ENCODE assay signal across 19 cellular contexts in genomic region chr6:130937942-130938604, GRCh38.
DNase-seq lines count a peak whose midpoint lies in the region; ATAC-seq and TF ChIP-seq lines count a peak whose summit lies in the region.
"Had no signal": no experiment of that assay in that cellular context is flagged by ENCODE, and none has a peak within 500 bp of the region (broad histone marks: within the 10 kb centered on the region; RNA-seq: fewer than 3 reads in every experiment).

No MANE protein-coding gene starts in this region.

- no peak overlapping the region for H2BK12ac ChIP-seq in H9 (ENCODE audit: insufficient read length, low read depth, low read length)

- H3K79me2 ChIP-seq in H9 (ENCODE audit: insufficient read depth, low read length): peaks cover 2% of the 10 kb centered on the region; the same call in 1 of the 2 replicates

- WGBS in H9 (ENCODE audit: extremely low coverage, insufficient read length, low lambda C conversion rate): no CpG with 5 or more reads among the region's 4 CpGs

- no peak overlapping the region for H2AK5ac ChIP-seq in H9 (ENCODE audit: insufficient read length, low read length)

- H3K27ac Mint-ChIP-seq in H9: peak overlapping the region in 2 of 3 experiments; percentile 10 to 37; a peak in 2 of 7 replicates
- H3K27ac Mint-ChIP-seq: stimulated activated effector memory CD8-positive, alpha-beta T cell treated with anti-CD3 and anti-CD28 coated beads, Interleukin-12 subunit alpha, Interleukin-12 subunit beta, amount 100 ng/mL, for 72 hours had no signal

- no peaks in the 10 kb centered on the region for H3K79me1 ChIP-seq in H9 (ENCODE audit: insufficient read depth, low read depth, low read length, poor library complexity, severe bottlenecking)

- H3K4me3 Mint-ChIP-seq in H9: no peak overlapping the region
- H3K4me3 Mint-ChIP-seq: stimulated activated effector memory CD8-positive, alpha-beta T cell treated with anti-CD3 and anti-CD28 coated beads, Interleukin-12 subunit alpha, Interleukin-12 subunit beta, amount 100 ng/mL, for 72 hours had no signal

- H3K36me3 Mint-ChIP-seq in H9 (ENCODE audit: insufficient read depth in 1 of 3, low read depth in 3 of 3): peaks cover 0 to 5% (median under 1%) of the 10 kb centered on the region in 3 experiments; a peak in 3 of 7 replicates
- H3K36me3 Mint-ChIP-seq: stimulated activated effector memory CD8-positive, alpha-beta T cell treated with anti-CD3 and anti-CD28 coated beads, Interleukin-12 subunit alpha, Interleukin-12 subunit beta, amount 100 ng/mL, for 72 hours had no signal

- no peak overlapping the region for H4K5ac ChIP-seq in H9 (ENCODE audit: insufficient read length, low read depth, low read length)

- no peak overlapping the region for H3K14ac ChIP-seq in H9 (ENCODE audit: insufficient read depth, low read length)

- H4K91ac ChIP-seq in H9 (ENCODE audit: insufficient read length, low read depth, low read length): no peak overlapping the region

- TF ChIP-seq CTCF in H9 (conservative IDR thresholded peaks at IDR 0.05) (no peak), brain microvascular endothelial cell (IDR thresholded peaks at IDR 0.05; ENCODE audit: low read depth, low read length, missing control alignments) (no peak), kidney epithelial cell (IDR thresholded peaks at IDR 0.05; ENCODE audit: insufficient read depth, low read length, poor library complexity, severe bottlenecking) (no peak)

- no peaks in the 10 kb centered on the region for H3K9me3 ChIP-seq in H9 (ENCODE audit: control insufficient read depth, low read depth, low read length)
- H3K9me3 ChIP-seq: neutrophil, sigmoid colon, upper lobe of right lung had no signal

- H3K23me2 ChIP-seq in H9 (ENCODE audit: insufficient read length, low read depth, low read length, poor library complexity, severe bottlenecking): no peaks in the 10 kb centered on the region

- H4K8ac ChIP-seq in H9 (replicated peaks; ENCODE audit: insufficient read length, low read depth, low read length): no peak overlapping the region

- no peak overlapping the region for H3K23ac ChIP-seq in H9 (ENCODE audit: insufficient read length, low read depth, low read length)

- no peaks in the 10 kb centered on the region for H4K20me1 ChIP-seq in H9 (ENCODE audit: control insufficient read depth, insufficient read depth, insufficient read length)

- H2BK120ac ChIP-seq in H9 (ENCODE audit: low read depth, low read length, poor library complexity, severe bottlenecking): no peak overlapping the region

- no peak overlapping the region for H2BK5ac ChIP-seq in H9 (ENCODE audit: insufficient read length, low read length)

- no peak overlapping the region for H2BK20ac ChIP-seq in H9 (ENCODE audit: low read depth, low read length, poor library complexity, severe bottlenecking)

- H3K4me3 ChIP-seq in brain microvascular endothelial cell (ENCODE audit: low read depth, low read length): no peak overlapping the region
- H3K4me3 ChIP-seq in kidney epithelial cell (ENCODE audit: low read depth, low read length): no peak overlapping the region
- H3K4me3 ChIP-seq: lung, sigmoid colon, upper lobe of right lung had no signal

- DNase-seq in A172 (ENCODE audit: low spot score): peak; percentile 60
- DNase-seq in H9: no peak
- peak; percentile 47 for DNase-seq in brain microvascular endothelial cell
- peak; percentile 29 for DNase-seq in kidney epithelial cell (ENCODE audit: low read depth)
- DNase-seq in NCI-H1694 (lab: John Stamatoyannopoulos, UW): no peak
- no peak for DNase-seq in 8988T
- DNase-seq in iPS-NIHi11 (ENCODE audit: low spot score): no peak
- DNase-seq: activated CD4-positive, alpha-beta T cell treated with anti-CD3 and anti-CD28 coated beads for 48 hours; activated T-cell treated with anti-CD3 and anti-CD28 coated beads, Interleukin-2, amount 50 U/mL, for 48 hours; Kasumi-1; NCI-H1930; sigmoid colon; T1000; upper lobe of right lung had no signal

- H3K36me3 ChIP-seq in brain microvascular endothelial cell (replicated peaks) (no peaks in the 10 kb centered on the region), kidney epithelial cell (ENCODE audit: control insufficient read depth, insufficient read depth, low read length) (no peaks in the 10 kb centered on the region)
- H3K36me3 ChIP-seq: neutrophil, sigmoid colon, upper lobe of right lung had no signal

- H3K4me2 ChIP-seq in H9 (ENCODE audit: insufficient read depth, insufficient read length, low read length): no peak overlapping the region

- ATAC-seq in GM21515 (IDR thresholded peaks at IDR 0.05; ENCODE audit: unreplicated experiment): no peak
- ATAC-seq: stimulated activated effector memory CD8-positive, alpha-beta T cell treated with anti-CD3 and anti-CD28 coated beads, Interleukin-12 subunit alpha, Interleukin-12 subunit beta, amount 100 ng/mL, for 72 hours; upper lobe of right lung had no signal

- no peaks in the 10 kb centered on the region for H3K27me3 Mint-ChIP-seq in H9 (ENCODE audit: low read depth)

- peaks cover 21 to 26% of the 10 kb centered on the region in 2 experiments for H3K4me1 Mint-ChIP-seq in H9
- H3K4me1 Mint-ChIP-seq: stimulated activated effector memory CD8-positive, alpha-beta T cell treated with anti-CD3 and anti-CD28 coated beads, Interleukin-12 subunit alpha, Interleukin-12 subunit beta, amount 100 ng/mL, for 72 hours had no signal

- in situ Hi-C loops in brain microvascular endothelial cell (cut with HindIII; ENCODE audit: low pct_ligation_motif_present, low sequenced_read_pairs): no loop called here

- H3K27me3 ChIP-seq in H9 (ENCODE audit: insufficient read depth, low read length): no peaks in the 10 kb centered on the region
- H3K27me3 ChIP-seq in brain microvascular endothelial cell (replicated peaks): no peaks in the 10 kb centered on the region
- H3K27me3 ChIP-seq in kidney epithelial cell (ENCODE audit: control insufficient read depth, insufficient read depth, low read length): no peaks in the 10 kb centered on the region
- H3K27me3 ChIP-seq: neutrophil, sigmoid colon, upper lobe of right lung had no signal

- H3K4me1 ChIP-seq in H9 (ENCODE audit: insufficient read depth, low read length): peaks cover 4% of the 10 kb centered on the region; the same call in 1 of the 2 replicates

- H3K9ac ChIP-seq in H9 (ENCODE audit: extremely low read depth, insufficient read length, low read length): no peak overlapping the region

- no peak overlapping the region for H2BK15ac ChIP-seq in H9 (ENCODE audit: low read depth, low read length)

- H3T11ph ChIP-seq in H9 (ENCODE audit: low read length): no peak overlapping the region

- H3K18ac ChIP-seq in H9 (ENCODE audit: insufficient read length, low read depth, low read length): no peak overlapping the region

- no peak overlapping the region for H3K27ac ChIP-seq in H9 (ENCODE audit: insufficient read length, low read depth, low read length)
- no peak overlapping the region for H3K27ac ChIP-seq in brain microvascular endothelial cell
- H3K27ac ChIP-seq: HL-60, neutrophil, upper lobe of right lung had no signal

- H3K9me3 Mint-ChIP-seq in H9: no peaks in the 10 kb centered on the region
- H3K9me3 Mint-ChIP-seq: stimulated activated effector memory CD8-positive, alpha-beta T cell treated with anti-CD3 and anti-CD28 coated beads, Interleukin-12 subunit alpha, Interleukin-12 subunit beta, amount 100 ng/mL, for 72 hours had no signal

- no peak overlapping the region for H3K4ac ChIP-seq in H9 (ENCODE audit: low read depth, low read length)

- no peak overlapping the region for H3K56ac ChIP-seq in H9 (ENCODE audit: insufficient read length, low read depth, low read length)

- no peak overlapping the region for H2AFZ ChIP-seq in H9 (ENCODE audit: low read length)

Comparison
In these comparisons a context has a peak if more than half of its experiments do, and no peak if none do; other contexts are left out.
1. DNase-seq: peak in A172 (single experiment), brain microvascular endothelial cell (single experiment) and kidney epithelial cell (single experiment); none in H9 (single experiment), NCI-H1694 (single experiment), 8988T (single experiment) and iPS-NIHi11 (single experiment).